In the genomic region with DNA sequence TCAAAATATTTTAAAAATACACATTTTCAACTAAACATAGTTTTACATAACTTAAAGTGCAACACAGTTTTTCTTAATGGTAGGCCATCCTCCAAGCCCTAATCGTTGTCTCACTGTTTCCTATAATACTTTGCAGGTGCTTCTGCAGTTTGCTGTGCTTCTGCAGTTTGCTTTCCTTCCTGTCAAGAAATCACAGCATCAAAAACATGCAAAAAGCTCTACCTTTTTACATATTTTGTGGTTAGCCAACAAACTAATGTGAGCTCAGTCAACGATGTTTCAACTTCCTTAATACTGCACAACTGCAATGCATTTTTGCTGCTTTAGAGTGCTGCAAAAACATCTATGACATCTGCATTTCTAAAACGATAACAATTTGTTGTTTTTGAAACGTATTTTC, we compare ENCODE assay signal across 10 cellular contexts. TPM values are rescaled to one million over a fixed set of nuclear protein-coding genes. Genes with fewer than 3 reads are reported as not detected.
DNase-seq lines count a peak whose midpoint lies in the region; ATAC-seq and TF ChIP-seq lines count a peak whose summit lies in the region.
"Had no signal": no experiment of that assay in that cellular context is flagged by ENCODE, and none has a peak within 500 bp of the region (broad histone marks: within the 10 kb centered on the region; RNA-seq: fewer than 3 reads in every experiment).

No MANE protein-coding gene starts in this region.

- peak overlapping the region; percentile 20 for H3K4me3 Mint-ChIP-seq in activated CD8-positive, alpha-beta T cell treated with anti-CD3 and anti-CD28 coated beads, Interleukin-2, amount 10 ng/mL, durations not matched to agents 7 days and 5 days

- no peak for TF ChIP-seq POLR2A in thyroid gland (IDR thresholded peaks at IDR 0.05)

- ATAC-seq in GM18517 (IDR thresholded peaks at IDR 0.05; ENCODE audit: unreplicated experiment) (peak; percentile 95), GM19468 (IDR thresholded peaks at IDR 0.05; ENCODE audit: extremely low read depth, unreplicated experiment) (peak; percentile 78), HG03097 (IDR thresholded peaks at IDR 0.05; ENCODE audit: low FRiP score, unreplicated experiment) (peak; percentile 86)
- ATAC-seq in activated CD8-positive, alpha-beta T cell treated with anti-CD3 and anti-CD28 coated beads, Interleukin-2, amount 10 ng/mL, durations not matched to agents 7 days and 5 days = peak; percentile 71

- no peaks in the 10 kb centered on the region for H3K27me3 Mint-ChIP-seq in activated CD8-positive, alpha-beta T cell treated with anti-CD3 and anti-CD28 coated beads, Interleukin-2, amount 10 ng/mL, durations not matched to agents 7 days and 5 days (ENCODE audit: low read depth)

- no peak for TF ChIP-seq CTCF in thyroid gland (IDR thresholded peaks at IDR 0.05)
- TF ChIP-seq CTCF in brain microvascular endothelial cell (IDR thresholded peaks at IDR 0.05; ENCODE audit: low read depth, low read length, missing control alignments) = no peak

- 78 to 87% methylated on average over 4 of the region's 4 CpGs for WGBS in thyroid gland, 2 donors

- no peaks in the 10 kb centered on the region for H3K4me1 ChIP-seq in thyroid gland
- H3K4me1 ChIP-seq: adrenal gland, SJSA1 had no signal

- peaks cover 61% of the 10 kb centered on the region for H3K36me3 Mint-ChIP-seq in activated CD8-positive, alpha-beta T cell treated with anti-CD3 and anti-CD28 coated beads, Interleukin-2, amount 10 ng/mL, durations not matched to agents 7 days and 5 days (ENCODE audit: low read depth)

- no peaks in the 10 kb centered on the region for H3K9me3 ChIP-seq in thyroid gland
- H3K9me3 ChIP-seq: adrenal gland, SJSA1 had no signal

- intact Hi-C loops in thyroid gland (cut with DNase I) = no loop called here

- H3K9me3 Mint-ChIP-seq in activated CD8-positive, alpha-beta T cell treated with anti-CD3 and anti-CD28 coated beads, Interleukin-2, amount 10 ng/mL, durations not matched to agents 7 days and 5 days (ENCODE audit: insufficient read depth) = peaks cover 9% of the 10 kb centered on the region

- peak; percentile 41 for DNase-seq in activated CD8-positive, alpha-beta T cell treated with anti-CD3 and anti-CD28 coated beads, Interleukin-2, amount 10 ng/mL, durations not matched to agents 7 days and 5 days
- no peak for DNase-seq in NCI-H1694 treated with DMSO at 0.1 percent for 48 hours (lab: John Stamatoyannopoulos, UW)
- no peak for DNase-seq in thyroid gland
- DNase-seq in SKM-1 (lab: John Stamatoyannopoulos, UW; ENCODE audit: unreplicated experiment) = no peak
- no peak for DNase-seq in brain microvascular endothelial cell
- DNase-seq: adrenal gland had no signal

- POLR2A ChIA-PET in activated CD8-positive, alpha-beta T cell treated with anti-CD3 and anti-CD28 coated beads, Interleukin-2, amount 10 ng/mL, durations not matched to agents 7 days and 5 days (lab: Charles Lee) = no interaction called here

- in situ Hi-C loops in brain microvascular endothelial cell (cut with HindIII; ENCODE audit: low pct_ligation_motif_present, low sequenced_read_pairs) = no loop called here

- no peak overlapping the region for H3K27ac ChIP-seq in thyroid gland
- no peak overlapping the region for H3K27ac ChIP-seq in brain microvascular endothelial cell
- H3K27ac ChIP-seq: adrenal gland, SJSA1 had no signal

- H3K36me3 ChIP-seq in thyroid gland (no peaks in the 10 kb centered on the region), brain microvascular endothelial cell (replicated peaks) (no peaks in the 10 kb centered on the region)
- H3K36me3 ChIP-seq: adrenal gland, SJSA1 had no signal

- peaks cover 46% of the 10 kb centered on the region for H3K4me1 Mint-ChIP-seq in activated CD8-positive, alpha-beta T cell treated with anti-CD3 and anti-CD28 coated beads, Interleukin-2, amount 10 ng/mL, durations not matched to agents 7 days and 5 days (ENCODE audit: low read depth)

- no peak overlapping the region for H3K27ac Mint-ChIP-seq in activated CD8-positive, alpha-beta T cell treated with anti-CD3 and anti-CD28 coated beads, Interleukin-2, amount 10 ng/mL, durations not matched to agents 7 days and 5 days

- H3K4me3 ChIP-seq in thyroid gland (replicated peaks in 1 of 3) (no peak overlapping the region), brain microvascular endothelial cell (ENCODE audit: low read depth, low read length) (no peak overlapping the region)
- H3K4me3 ChIP-seq: adrenal gland, SJSA1 had no signal

- H3K27me3 ChIP-seq in thyroid gland (no peaks in the 10 kb centered on the region), brain microvascular endothelial cell (replicated peaks) (no peaks in the 10 kb centered on the region)
- H3K27me3 ChIP-seq: adrenal gland, SJSA1 had no signal

- CTCF ChIA-PET in activated CD8-positive, alpha-beta T cell treated with anti-CD3 and anti-CD28 coated beads, Interleukin-2, amount 10 ng/mL, durations not matched to agents 7 days and 5 days (lab: Charles Lee) = no interaction called here

RNA-seq across cellular contexts. Expression of a gene that starts 25.2 kb away (rescaled TPM):
- total RNA-seq in activated CD8-positive, alpha-beta T cell treated with anti-CD3 and anti-CD28 coated beads, Interleukin-2, amount 10 ng/mL, durations not matched to agents 7 days and 5 days = 100 to 1,000 TPM; 139 to 149 TPM
- 10 to 100 TPM; 54.8 to 78.0 (median 58.5) TPM for total RNA-seq in thyroid gland
- total RNA-seq: SJSA1 had no signal
